8 cellular contexts compared by ENCODE assay signal in genomic region chr10:70233109-70233938, GRCh38. TPM values are rescaled to one million over a fixed set of nuclear protein-coding genes. Genes with fewer than 3 reads are reported as not detected.
DNase-seq lines count a peak whose midpoint lies in the region; ATAC-seq, FAIRE-seq and TF ChIP-seq lines count a peak whose summit lies in the region.

Gene PPA1, minus strand, starts transcription at chr10:70233429. Its CDS starts 102 bp downstream, at chr10:70233327.

- intact Hi-C loops in colonic mucosa (cut with DNase I) = no loop called here
- intact Hi-C loops in left colon (cut with DNase I, micrococcal nuclease) = no loop called here

- peak within 1 kb of the TSS; percentile 95 to 98 for H3K9ac ChIP-seq in colonic mucosa (ENCODE audit: low read depth in 2 of 2, low read length in 2 of 2)

- CTCF ChIA-PET in BJ (lab: Yijun Ruan, JAX) = interaction anchor here (0.6 to 13.5 kb wide), 8 partner anchors 12 to 437 kb away, joined by 3 to 219 read pairs (median 4); partner anchors contain the start of gene TYSND1

- ATAC-seq in HG03457 (IDR thresholded peaks at IDR 0.05; ENCODE audit: unreplicated experiment) (peak; percentile 74), left colon (peak; percentile 89)

- H3K9me3 ChIP-seq in colonic mucosa = no peaks in the 10 kb centered on the region

- peaks cover 1% of the 10 kb centered on the region; the same call in 1 of the 2 replicates for H3K36me3 ChIP-seq in BJ (ENCODE audit: control insufficient read depth, insufficient read depth, low read length)
- H3K36me3 ChIP-seq in colonic mucosa = peaks cover 3% of the 10 kb centered on the region

- H3K27me3 ChIP-seq in BJ (ENCODE audit: control insufficient read depth, insufficient read depth, low read length) (no peaks in the 10 kb centered on the region), colonic mucosa (no peaks in the 10 kb centered on the region)

- peak; percentile 69 for DNase-seq in BJ (ENCODE audit: low read depth)
- peak; percentile 99 for DNase-seq in GM19239 (ENCODE audit: insufficient read length, low spot score)
- peak; percentile 38 for DNase-seq in NCI-H524 treated with DMSO at 0.1 percent for 48 hours (lab: John Stamatoyannopoulos, UW)
- peak; percentile 99 for DNase-seq in activated CD4-positive, alpha-beta T cell treated with anti-CD3 and anti-CD28 coated beads for 48 hours
- DNase-seq in colonic mucosa = peak; percentile 99
- peak; percentile 97 to 99 for DNase-seq in left colon
- DNase-seq in stimulated activated CD4-positive, alpha-beta T cell treated with anti-CD3 and anti-CD28 coated beads, Interleukin-1b, Interleukin-23, amount 100 ng/mL, for 48 hours = peak; percentile 99

- peak; percentile 94 for FAIRE-seq in GM19239 (lab: Jason Lieb, UNC)

- H3K4me1 ChIP-seq in colonic mucosa = no peaks in the 10 kb centered on the region

- H3K4me3 ChIP-seq in BJ (ENCODE audit: low read depth, low read length) (peak within 1 kb of the TSS; percentile 83), colonic mucosa (peak within 1 kb of the TSS; percentile 64)

- peak within 1 kb of the TSS; percentile 85 for H3K27ac ChIP-seq in colonic mucosa

- TF ChIP-seq CTCF in BJ (IDR thresholded peaks at IDR 0.05; ENCODE audit: insufficient read depth, low read depth, low read length) (no peak; the same call in 1 of the 2 replicates), colonic mucosa (IDR thresholded peaks at IDR 0.05) (no peak)

- POLR2A ChIA-PET in BJ (lab: Charles Lee) = interaction anchor here (0.5 to 0.7 kb wide), 3 partner anchors 93 to 131 kb away, joined by 3 to 22 read pairs (median 7); no protein-coding TSS in a partner anchor

RNA-seq across cellular contexts. Expression of gene PPA1, which starts in this region (rescaled TPM):
- 49.8 and 110 TPM in 2 replicates for polyA plus RNA-seq in BJ (2011; rRNA removed)
- polyA minus RNA-seq in BJ (2011; rRNA and poly(A)+ RNA removed) = 24.5 and 25.1 TPM in 2 replicates
- total RNA-seq in colonic mucosa (100 to 1,000 TPM; 180 to 186 TPM), left colon (100 to 1,000 TPM; 137 to 168 TPM)

Comparison
In these comparisons a context has a peak if more than half of its experiments do, and no peak if none do; other contexts are left out.
1. Peak in every context shown above with its lines: DNase-seq, ATAC-seq, H3K4me3 ChIP-seq and H3K27ac ChIP-seq.
2. DNase-seq: peak in every context shown above with its lines; median percentile 99 in GM19239; 99 in activated CD4-positive, alpha-beta T cell treated with anti-CD3 and anti-CD28 coated beads for 48 hours; 99 in colonic mucosa; 99 in stimulated activated CD4-positive, alpha-beta T cell treated with anti-CD3 and anti-CD28 coated beads, Interleukin-1b, Interleukin-23, amount 100 ng/mL, for 48 hours; 98 in left colon; 69 in BJ; 38 in NCI-H524 treated with DMSO at 0.1 percent for 48 hours.